2 cellular contexts compared by ENCODE assay signal in genomic region chr11:107789767-107790166, GRCh38.
TF ChIP-seq lines count a peak whose summit lies in the region.

No MANE protein-coding gene starts in this region.

TF ChIP-seq in H1, 55 proteins besides CTCF, POLR2A, EP300 and RAD21:
- TF ChIP-seq SIN3A (conservative IDR thresholded peaks at IDR 0.05 in 1 of 2, IDR thresholded peaks at IDR 0.05 in 1 of 2; ENCODE audit: low read depth in 1 of 2, low read length in 2 of 2) (no peak), YY1 (IDR thresholded peaks at IDR 0.05; ENCODE audit: low read depth, low read length) (peak; percentile 65; the same call in 1 of the 2 replicates), POU5F1 (IDR thresholded peaks at IDR 0.05; ENCODE audit: low read depth, low read length) (no peak)

TF ChIP-seq in SK-N-SH, 30 proteins besides CTCF, POLR2A, EP300 and RAD21 (continued from another document):
- TF ChIP-seq USF1 (IDR thresholded peaks at IDR 0.05; ENCODE audit: borderline replicate concordance, low read depth) (no peak), GATA2 (CRISPR knock-in tag; IDR thresholded peaks at IDR 0.05) (no peak), ELF1 (IDR thresholded peaks at IDR 0.05) (no peak), TAF1 (IDR thresholded peaks at IDR 0.05; ENCODE audit: borderline replicate concordance, low read depth, low read length) (no peak), JUND (IDR thresholded peaks at IDR 0.05) (no peak), POLR2AphosphoS5 (IDR thresholded peaks at IDR 0.05; ENCODE audit: low read depth, low read length) (no peak)
